ENCODE assay signal across 17 cellular contexts in the genomic region with DNA sequence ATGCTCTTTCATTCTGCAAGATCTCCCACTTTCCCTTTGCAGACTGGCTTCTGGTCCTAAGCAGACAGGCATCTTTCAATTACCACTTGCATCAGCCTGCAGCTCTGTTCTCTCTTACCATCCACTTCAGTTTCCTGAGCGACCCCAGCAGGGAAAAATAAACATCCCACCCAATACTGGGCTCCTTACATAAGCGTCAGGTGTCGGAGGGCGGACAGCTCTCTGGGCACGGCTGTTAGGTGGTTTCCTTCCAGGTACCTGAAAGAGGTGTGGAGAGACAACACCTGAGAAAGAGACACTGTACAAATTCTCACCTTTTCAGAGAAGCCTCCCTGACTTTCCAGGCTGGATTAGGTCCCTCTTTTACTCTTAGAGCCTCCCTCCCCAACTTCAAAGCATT.
"Had no signal": no experiment of that assay in that cellular context is flagged by ENCODE, and none has a peak within 500 bp of the region (broad histone marks: within the 10 kb centered on the region; RNA-seq: fewer than 3 reads in every experiment).

No MANE protein-coding gene starts in this region.

- ATAC-seq: K562 had no signal

- DNase-seq: Kasumi-1, MM.1S, NCI-H1092 treated with DMSO at 0.1 percent for 48 hours, NCI-H1436, NCI-H187, NCI-H2029, NCI-H2171, NCI-H226, NCI-H524, NCI-H526 treated with DMSO at 0.1 percent for 48 hours, NCI-H774, Right ventricle myocardium superior, RPMI8226, SIG-M5, SW 1271 had no signal

- H3K4me1 Mint-ChIP-seq: IgD-negative memory B cell had no signal

- H3K36me3 Mint-ChIP-seq: IgD-negative memory B cell had no signal

- H3K4me3 Mint-ChIP-seq: IgD-negative memory B cell had no signal

- H3K27ac Mint-ChIP-seq: IgD-negative memory B cell had no signal
